In genomic region chr15:92897620-92898019, GRCh38 we compare ENCODE assay signal across 15 cellular contexts. TPM values are rescaled to one million over a fixed set of nuclear protein-coding genes. Genes with fewer than 3 reads are reported as not detected.
DNase-seq lines count a peak whose midpoint lies in the region; ATAC-seq and TF ChIP-seq lines count a peak whose summit lies in the region.
"Had no signal": no experiment of that assay in that cellular context is flagged by ENCODE, and none has a peak within 500 bp of the region (broad histone marks: within the 10 kb centered on the region; RNA-seq: fewer than 3 reads in every experiment).

No MANE protein-coding gene starts in this region.

- H3K4me3 Mint-ChIP-seq in activated naive CD4-positive, alpha-beta T cell treated with anti-CD3 and anti-CD28 coated beads, Interleukin-2, amount 50 U/mL, for 24 hours = peak overlapping the region; percentile 78
- H3K4me3 Mint-ChIP-seq in activated CD4-positive, alpha-beta memory T cell treated with anti-CD3 and anti-CD28 coated beads for 36 hours = peak overlapping the region; percentile 45
- H3K4me3 Mint-ChIP-seq in glutamatergic neuron (ENCODE audit: unreplicated experiment) = peak overlapping the region; percentile 21

- peak overlapping the region in 1 of 5 donors; percentile 8 for H3K9ac ChIP-seq in subcutaneous abdominal adipose tissue (ENCODE audit: low read length in 5 of 5)

- peaks cover 0 to 26% (median 14%) of the 10 kb centered on the region in 5 donors for H3K4me1 ChIP-seq in subcutaneous abdominal adipose tissue (ENCODE audit: control insufficient read depth in 5 of 5, insufficient read depth in 5 of 5, low read length in 5 of 5)

- intact Hi-C loops in activated CD4-positive, alpha-beta memory T cell treated with anti-CD3 and anti-CD28 coated beads for 36 hours (cut with micrococcal nuclease) = no loop called here

- peaks cover 9% of the 10 kb centered on the region for H3K9me3 Mint-ChIP-seq in activated naive CD4-positive, alpha-beta T cell treated with anti-CD3 and anti-CD28 coated beads, Interleukin-2, amount 50 U/mL, for 24 hours
- peaks cover 7 to 12% of the 10 kb centered on the region in 2 donors for H3K9me3 Mint-ChIP-seq in activated naive CD4-positive, alpha-beta T cell treated with anti-CD3 and anti-CD28 coated beads, Interleukin-2, amount 50 U/mL, for 72 hours
- H3K9me3 Mint-ChIP-seq in activated CD4-positive, alpha-beta memory T cell treated with anti-CD3 and anti-CD28 coated beads for 36 hours = peaks cover 7% of the 10 kb centered on the region
- H3K9me3 Mint-ChIP-seq in glutamatergic neuron (ENCODE audit: unreplicated experiment) = peaks cover 17% of the 10 kb centered on the region

- H3K27me3 ChIP-seq in subcutaneous abdominal adipose tissue (ENCODE audit: control insufficient read depth in 5 of 5, insufficient read depth in 4 of 5, low read length in 5 of 5) = no peaks in the 10 kb centered on the region
- H3K27me3 ChIP-seq: esophagus muscularis mucosa, ovary had no signal

- CTCF ChIA-PET in activated CD4-positive, alpha-beta memory T cell treated with anti-CD3 and anti-CD28 coated beads for 36 hours (lab: Charles Lee) = interaction anchor here (1.2 to 3.0 kb wide), 3 partner anchors 20 to 100 kb away, joined by 5 to 14 read pairs (median 6); no protein-coding TSS in a partner anchor

- H3K36me3 ChIP-seq in subcutaneous abdominal adipose tissue (ENCODE audit: control insufficient read depth in 5 of 5, insufficient read depth in 5 of 5, low read length in 5 of 5) = peaks cover 16 to 41% (median 29%) of the 10 kb centered on the region in 5 donors
- H3K36me3 ChIP-seq: ovary had no signal

- H3K4me1 Mint-ChIP-seq in activated naive CD4-positive, alpha-beta T cell treated with anti-CD3 and anti-CD28 coated beads, Interleukin-2, amount 50 U/mL, for 24 hours = peaks cover 64% of the 10 kb centered on the region
- peaks cover 60% of the 10 kb centered on the region for H3K4me1 Mint-ChIP-seq in activated CD4-positive, alpha-beta memory T cell treated with anti-CD3 and anti-CD28 coated beads for 36 hours (ENCODE audit: low read depth)
- peaks cover 8% of the 10 kb centered on the region for H3K4me1 Mint-ChIP-seq in glutamatergic neuron (ENCODE audit: low read depth, unreplicated experiment)

- no peak for ATAC-seq in activated naive CD4-positive, alpha-beta T cell treated with anti-CD3 and anti-CD28 coated beads, Interleukin-2, amount 50 U/mL, for 72 hours
- ATAC-seq in GM18520 (IDR thresholded peaks at IDR 0.05; ENCODE audit: unreplicated experiment) = no peak
- ATAC-seq: stimulated activated naive CD8-positive, alpha-beta T cell treated with anti-CD3 and anti-CD28 coated beads, Interleukin-15, Interleukin-2, amounts not matched to agents 100 U/mL and 50 U/mL, for 24 hours had no signal

- peaks cover 59% of the 10 kb centered on the region for H3K36me3 Mint-ChIP-seq in activated naive CD4-positive, alpha-beta T cell treated with anti-CD3 and anti-CD28 coated beads, Interleukin-2, amount 50 U/mL, for 24 hours
- peaks cover 31 to 77% of the 10 kb centered on the region in 2 donors for H3K36me3 Mint-ChIP-seq in activated naive CD4-positive, alpha-beta T cell treated with anti-CD3 and anti-CD28 coated beads, Interleukin-2, amount 50 U/mL, for 72 hours
- H3K36me3 Mint-ChIP-seq in activated CD4-positive, alpha-beta memory T cell treated with anti-CD3 and anti-CD28 coated beads for 36 hours = peaks cover 78% of the 10 kb centered on the region
- H3K36me3 Mint-ChIP-seq in glutamatergic neuron (ENCODE audit: unreplicated experiment) = peaks cover 8% of the 10 kb centered on the region

- peak overlapping the region; percentile 96 for H3K27ac Mint-ChIP-seq in activated naive CD4-positive, alpha-beta T cell treated with anti-CD3 and anti-CD28 coated beads, Interleukin-2, amount 50 U/mL, for 24 hours
- peak overlapping the region in 1 of 2 donors; percentile 70 for H3K27ac Mint-ChIP-seq in activated naive CD4-positive, alpha-beta T cell treated with anti-CD3 and anti-CD28 coated beads, Interleukin-2, amount 50 U/mL, for 72 hours
- peak overlapping the region; percentile 62 for H3K27ac Mint-ChIP-seq in activated CD4-positive, alpha-beta memory T cell treated with anti-CD3 and anti-CD28 coated beads for 36 hours
- H3K27ac Mint-ChIP-seq in glutamatergic neuron (ENCODE audit: unreplicated experiment) = peak overlapping the region; percentile 14

- H3K27ac ChIP-seq in subcutaneous abdominal adipose tissue (ENCODE audit: low read depth, low read length) = peak overlapping the region; percentile 100
- H3K27ac ChIP-seq: ovary had no signal

- TF ChIP-seq CTCF in glutamatergic neuron (IDR thresholded peaks at IDR 0.05; ENCODE audit: partially characterized antibody, unreplicated experiment) = no peak

- no peak overlapping the region for H3K4me3 ChIP-seq in subcutaneous abdominal adipose tissue (ENCODE audit: low read depth in 1 of 5, low read length in 5 of 5)
- H3K4me3 ChIP-seq: esophagus muscularis mucosa, ovary had no signal

- POLR2A ChIA-PET in activated CD4-positive, alpha-beta memory T cell treated with anti-CD3 and anti-CD28 coated beads for 36 hours (lab: Charles Lee) = interaction anchor here (0.8 to 2.0 kb wide), 4 partner anchors 10 to 15 kb away, joined by 3 to 18 read pairs (median 4); no protein-coding TSS in a partner anchor

- no peak for DNase-seq in activated naive CD4-positive, alpha-beta T cell treated with anti-CD3 and anti-CD28 coated beads, Interleukin-2, amount 50 U/mL, for 72 hours (ENCODE audit: low spot score in 2 of 2)
- no peak for DNase-seq in activated CD4-positive, alpha-beta memory T cell treated with anti-CD3 and anti-CD28 coated beads for 36 hours
- DNase-seq in glutamatergic neuron = no peak
- no peak for DNase-seq in NK-92 treated with Interleukin-12 subunit alpha and Interleukin-12 subunit beta, amount 100 ng/mL, for 24 hours (lab: John Stamatoyannopoulos, UW)
- no peak for DNase-seq in globus pallidus (ENCODE audit: low spot score)
- DNase-seq: GF-D8; NCI-H2081; NCI-H526; ovary; stimulated activated naive CD8-positive, alpha-beta T cell treated with anti-CD3 and anti-CD28 coated beads, Interleukin-15, Interleukin-2, amounts not matched to agents 100 U/mL and 50 U/mL, for 24 hours had no signal

- H3K27me3 Mint-ChIP-seq in activated naive CD4-positive, alpha-beta T cell treated with anti-CD3 and anti-CD28 coated beads, Interleukin-2, amount 50 U/mL, for 24 hours = no peaks in the 10 kb centered on the region
- H3K27me3 Mint-ChIP-seq in activated CD4-positive, alpha-beta memory T cell treated with anti-CD3 and anti-CD28 coated beads for 36 hours = no peaks in the 10 kb centered on the region
- peaks cover 13% of the 10 kb centered on the region for H3K27me3 Mint-ChIP-seq in glutamatergic neuron (ENCODE audit: unreplicated experiment)
- H3K27me3 Mint-ChIP-seq: IgD-negative memory B cell had no signal

- no peaks in the 10 kb centered on the region for H3K9me3 ChIP-seq in subcutaneous abdominal adipose tissue (ENCODE audit: control insufficient read depth in 5 of 5, low read length in 5 of 5)
- H3K9me3 ChIP-seq: esophagus muscularis mucosa, ovary had no signal

RNA-seq across cellular contexts. Expression of gene CHD2, which starts 2.5 kb away (rescaled TPM):
- 100 to 1,000 TPM; 187 to 214 TPM for total RNA-seq in activated naive CD4-positive, alpha-beta T cell treated with anti-CD3 and anti-CD28 coated beads, Interleukin-2, amount 50 U/mL, for 72 hours
- total RNA-seq in activated CD4-positive, alpha-beta memory T cell treated with anti-CD3 and anti-CD28 coated beads for 36 hours = 100 to 1,000 TPM; 113 to 121 TPM
- total RNA-seq in glutamatergic neuron (ENCODE audit: unreplicated experiment) = 201 TPM

Comparison
In these comparisons a context has a peak if more than half of its experiments do, and no peak if none do; other contexts are left out.
1. H3K4me3 Mint-ChIP-seq: peak in every context shown above with its lines; median percentile 78 in activated naive CD4-positive, alpha-beta T cell treated with anti-CD3 and anti-CD28 coated beads, Interleukin-2, amount 50 U/mL, for 24 hours; 45 in activated CD4-positive, alpha-beta memory T cell treated with anti-CD3 and anti-CD28 coated beads for 36 hours; 21 in glutamatergic neuron.